23 cellular contexts compared by ENCODE assay signal in genomic region chr5:6373081-6373846, GRCh38. TPM values are rescaled to one million over a fixed set of nuclear protein-coding genes. Genes with fewer than 3 reads are reported as not detected.
DNase-seq lines count a peak whose midpoint lies in the region; ATAC-seq lines count a peak whose summit lies in the region.
"Had no signal": no experiment of that assay in that cellular context is flagged by ENCODE, and none has a peak within 500 bp of the region (broad histone marks: within the 10 kb centered on the region; RNA-seq: fewer than 3 reads in every experiment).

No MANE protein-coding gene starts in this region.

- no peak overlapping the region for H3K4me3 Mint-ChIP-seq in activated CD4-positive, alpha-beta memory T cell treated with anti-CD3 and anti-CD28 coated beads, Interleukin-2, amount 10 ng/mL, durations not matched to agents 7 days and 5 days
- no peak overlapping the region for H3K4me3 Mint-ChIP-seq in activated CD4-positive, alpha-beta memory T cell treated with anti-CD3 and anti-CD28 coated beads for 36 hours
- peak overlapping the region in 1 of 7 donors; percentile 69 for H3K4me3 Mint-ChIP-seq in CD8-positive, alpha-beta memory T cell
- H3K4me3 Mint-ChIP-seq in natural killer cell treated with Interleukin-12 subunit alpha and Interleukin-12 subunit beta and Interleukin-15 and Interleukin-18, amount 100 ng/mL, for 72 hours: no peak overlapping the region

- H3K9me3 Mint-ChIP-seq in activated CD4-positive, alpha-beta memory T cell treated with anti-CD3 and anti-CD28 coated beads, Interleukin-2, amount 10 ng/mL, durations not matched to agents 7 days and 5 days: no peaks in the 10 kb centered on the region
- H3K9me3 Mint-ChIP-seq in activated CD4-positive, alpha-beta memory T cell treated with anti-CD3 and anti-CD28 coated beads for 36 hours: no peaks in the 10 kb centered on the region
- H3K9me3 Mint-ChIP-seq in CD8-positive, alpha-beta memory T cell: no peaks in the 10 kb centered on the region
- H3K9me3 Mint-ChIP-seq in natural killer cell treated with Interleukin-12 subunit alpha and Interleukin-12 subunit beta and Interleukin-15 and Interleukin-18, amount 100 ng/mL, for 72 hours: no peaks in the 10 kb centered on the region

- POLR2A ChIA-PET in activated CD4-positive, alpha-beta memory T cell treated with anti-CD3 and anti-CD28 coated beads, Interleukin-2, amount 10 ng/mL, durations not matched to agents 7 days and 5 days (lab: Charles Lee): interaction anchor here (1.4 kb wide), 1 partner anchor 260 kb away, joined by 3 read pairs; the partner anchor contains the start of genes NSUN2 and SRD5A1
- POLR2A ChIA-PET in activated CD4-positive, alpha-beta memory T cell treated with anti-CD3 and anti-CD28 coated beads for 36 hours (lab: Charles Lee): no interaction called here
- POLR2A ChIA-PET in CD8-positive, alpha-beta memory T cell (lab: Charles Lee): no interaction called here

- ATAC-seq in natural killer cell treated with Interleukin-12 subunit alpha and Interleukin-12 subunit beta and Interleukin-15 and Interleukin-18, amount 100 ng/mL, for 72 hours: peak in 1 of 2 donors; percentile 20
- ATAC-seq: lower lobe of right lung, upper lobe of right lung had no signal

- no peak overlapping the region for H3K4me3 ChIP-seq in CD8-positive, alpha-beta memory T cell (ENCODE audit: low read length)
- H3K4me3 ChIP-seq: cardiac muscle cell, lower lobe of right lung, spleen, upper lobe of right lung had no signal

- peaks cover 23% of the 10 kb centered on the region for H3K4me1 ChIP-seq in CD8-positive, alpha-beta memory T cell (ENCODE audit: insufficient read depth, low read length)

- peak; percentile 11 for DNase-seq in activated CD4-positive, alpha-beta memory T cell treated with anti-CD3 and anti-CD28 coated beads, Interleukin-2, amount 10 ng/mL, durations not matched to agents 7 days and 5 days
- no peak for DNase-seq in activated CD4-positive, alpha-beta memory T cell treated with anti-CD3 and anti-CD28 coated beads for 36 hours
- no peak for DNase-seq in CD8-positive, alpha-beta memory T cell
- peak; percentile 9 for DNase-seq in cerebellar cortex (ENCODE audit: low spot score)
- no peak for DNase-seq in natural killer cell treated with Interleukin-12 subunit alpha and Interleukin-12 subunit beta and Interleukin-15 and Interleukin-18, amount 100 ng/mL, for 72 hours (ENCODE audit: low spot score)
- no peak for DNase-seq in NCI-H748 treated with DMSO at 0.1 percent for 48 hours (lab: John Stamatoyannopoulos, UW)
- no peak for DNase-seq in pons (ENCODE audit: low spot score)
- DNase-seq in cortex of kidney (lab: John Stamatoyannopoulos, UW): no peak
- DNase-seq: activated CD4-positive, alpha-beta T cell treated with anti-CD3 and anti-CD28 coated beads for 1 hour; activated gamma-delta T cell treated with Interleukin-2 at 50 U/mL for 16 hours; amygdala; foreskin fibroblast; hippocampal formation; lower lobe of right lung; NCI-H1092; NCI-H1930; NCI-H226; NCI-H774; nucleus accumbens; spleen; stimulated activated CD4-positive, alpha-beta T cell treated with anti-CD3 and anti-CD28 coated beads, Interleukin-4, amount 100 ng/mL, for 1 hour; upper lobe of right lung had no signal

- no peaks in the 10 kb centered on the region for H3K27me3 ChIP-seq in CD8-positive, alpha-beta memory T cell (ENCODE audit: insufficient read depth, low read length, poor library complexity, severe bottlenecking)
- H3K27me3 ChIP-seq: cardiac muscle cell, spleen, upper lobe of right lung had no signal

- no peaks in the 10 kb centered on the region for H3K27me3 Mint-ChIP-seq in activated CD4-positive, alpha-beta memory T cell treated with anti-CD3 and anti-CD28 coated beads, Interleukin-2, amount 10 ng/mL, durations not matched to agents 7 days and 5 days
- H3K27me3 Mint-ChIP-seq in activated CD4-positive, alpha-beta memory T cell treated with anti-CD3 and anti-CD28 coated beads for 36 hours: no peaks in the 10 kb centered on the region
- no peaks in the 10 kb centered on the region for H3K27me3 Mint-ChIP-seq in CD8-positive, alpha-beta memory T cell
- H3K27me3 Mint-ChIP-seq in natural killer cell treated with Interleukin-12 subunit alpha and Interleukin-12 subunit beta and Interleukin-15 and Interleukin-18, amount 100 ng/mL, for 72 hours: no peaks in the 10 kb centered on the region

- peaks cover 81% of the 10 kb centered on the region for H3K36me3 Mint-ChIP-seq in activated CD4-positive, alpha-beta memory T cell treated with anti-CD3 and anti-CD28 coated beads, Interleukin-2, amount 10 ng/mL, durations not matched to agents 7 days and 5 days (ENCODE audit: low read depth)
- H3K36me3 Mint-ChIP-seq in activated CD4-positive, alpha-beta memory T cell treated with anti-CD3 and anti-CD28 coated beads for 36 hours: peaks cover 75% of the 10 kb centered on the region
- peaks cover 4 to 95% (median 26%) of the 10 kb centered on the region in 3 donors for H3K36me3 Mint-ChIP-seq in CD8-positive, alpha-beta memory T cell
- peaks cover 54% of the 10 kb centered on the region for H3K36me3 Mint-ChIP-seq in natural killer cell treated with Interleukin-12 subunit alpha and Interleukin-12 subunit beta and Interleukin-15 and Interleukin-18, amount 100 ng/mL, for 72 hours

- intact Hi-C loops in activated CD4-positive, alpha-beta memory T cell treated with anti-CD3 and anti-CD28 coated beads for 36 hours (cut with micrococcal nuclease): no loop called here

- CTCF ChIA-PET in activated CD4-positive, alpha-beta memory T cell treated with anti-CD3 and anti-CD28 coated beads, Interleukin-2, amount 10 ng/mL, durations not matched to agents 7 days and 5 days (lab: Charles Lee): no interaction called here
- CTCF ChIA-PET in activated CD4-positive, alpha-beta memory T cell treated with anti-CD3 and anti-CD28 coated beads for 36 hours (lab: Charles Lee): no interaction called here
- CTCF ChIA-PET in CD8-positive, alpha-beta memory T cell (lab: Charles Lee): no interaction called here

- H3K9me3 ChIP-seq in CD8-positive, alpha-beta memory T cell (ENCODE audit: low read length): no peaks in the 10 kb centered on the region
- H3K9me3 ChIP-seq: lower lobe of right lung, spleen, upper lobe of right lung had no signal

- no peak overlapping the region for H3K27ac ChIP-seq in CD8-positive, alpha-beta memory T cell (ENCODE audit: low read depth, low read length)
- H3K27ac ChIP-seq: cardiac muscle cell, lower lobe of right lung, upper lobe of right lung had no signal

- no peak overlapping the region for H3K27ac Mint-ChIP-seq in activated CD4-positive, alpha-beta memory T cell treated with anti-CD3 and anti-CD28 coated beads, Interleukin-2, amount 10 ng/mL, durations not matched to agents 7 days and 5 days
- no peak overlapping the region for H3K27ac Mint-ChIP-seq in activated CD4-positive, alpha-beta memory T cell treated with anti-CD3 and anti-CD28 coated beads for 36 hours
- peak overlapping the region in 5 of 8 donors; percentile 33 to 84 (median 43) for H3K27ac Mint-ChIP-seq in CD8-positive, alpha-beta memory T cell
- peak overlapping the region; percentile 22 to 36 for H3K27ac Mint-ChIP-seq in natural killer cell treated with Interleukin-12 subunit alpha and Interleukin-12 subunit beta and Interleukin-15 and Interleukin-18, amount 100 ng/mL, for 72 hours

- H3K36me3 ChIP-seq in CD8-positive, alpha-beta memory T cell (ENCODE audit: insufficient read depth, low read length): peaks cover 54% of the 10 kb centered on the region

- H3K4me1 Mint-ChIP-seq in activated CD4-positive, alpha-beta memory T cell treated with anti-CD3 and anti-CD28 coated beads, Interleukin-2, amount 10 ng/mL, durations not matched to agents 7 days and 5 days: peaks cover 44% of the 10 kb centered on the region
- peaks cover 33% of the 10 kb centered on the region for H3K4me1 Mint-ChIP-seq in activated CD4-positive, alpha-beta memory T cell treated with anti-CD3 and anti-CD28 coated beads for 36 hours (ENCODE audit: low read depth)
- peaks cover 49 to 61% (median 56%) of the 10 kb centered on the region in 3 donors for H3K4me1 Mint-ChIP-seq in CD8-positive, alpha-beta memory T cell
- peaks cover 42 to 59% of the 10 kb centered on the region in 2 donors for H3K4me1 Mint-ChIP-seq in natural killer cell treated with Interleukin-12 subunit alpha and Interleukin-12 subunit beta and Interleukin-15 and Interleukin-18, amount 100 ng/mL, for 72 hours (ENCODE audit: low read depth in 2 of 2)

RNA-seq across cellular contexts. Expression of gene MED10, which starts 5.1 kb away (rescaled TPM):
- total RNA-seq in activated CD4-positive, alpha-beta memory T cell treated with anti-CD3 and anti-CD28 coated beads, Interleukin-2, amount 10 ng/mL, durations not matched to agents 7 days and 5 days: 10 to 100 TPM; 50.1 to 52.9 TPM
- total RNA-seq in activated CD4-positive, alpha-beta memory T cell treated with anti-CD3 and anti-CD28 coated beads for 36 hours: 10 to 100 TPM; 49.8 to 51.6 TPM
- total RNA-seq in CD8-positive, alpha-beta memory T cell: 10 to 100 TPM; 58.8 to 66.8 TPM
- 118 TPM for polyA plus RNA-seq in CD8-positive, alpha-beta memory T cell
- total RNA-seq in natural killer cell treated with Interleukin-12 subunit alpha and Interleukin-12 subunit beta and Interleukin-15 and Interleukin-18, amount 100 ng/mL, for 72 hours: 10 to 100 TPM; 49.9 to 55.8 TPM

Comparison
In these comparisons a context has a peak if more than half of its experiments do, and no peak if none do; other contexts are left out.
1. DNase-seq: peak in activated CD4-positive, alpha-beta memory T cell treated with anti-CD3 and anti-CD28 coated beads, Interleukin-2, amount 10 ng/mL, durations not matched to agents 7 days and 5 days (single experiment) and cerebellar cortex (single experiment); none in activated CD4-positive, alpha-beta memory T cell treated with anti-CD3 and anti-CD28 coated beads for 36 hours (single experiment), CD8-positive, alpha-beta memory T cell (0 of 5), natural killer cell treated with Interleukin-12 subunit alpha and Interleukin-12 subunit beta and Interleukin-15 and Interleukin-18, amount 100 ng/mL, for 72 hours (single experiment), NCI-H748 treated with DMSO at 0.1 percent for 48 hours (single experiment), pons (single experiment) and cortex of kidney (single experiment).
2. H3K27ac Mint-ChIP-seq: peak in CD8-positive, alpha-beta memory T cell (5 of 8) and natural killer cell treated with Interleukin-12 subunit alpha and Interleukin-12 subunit beta and Interleukin-15 and Interleukin-18, amount 100 ng/mL, for 72 hours (2 of 2); none in activated CD4-positive, alpha-beta memory T cell treated with anti-CD3 and anti-CD28 coated beads, Interleukin-2, amount 10 ng/mL, durations not matched to agents 7 days and 5 days (single experiment) and activated CD4-positive, alpha-beta memory T cell treated with anti-CD3 and anti-CD28 coated beads for 36 hours (single experiment).